1 cellular context compared by ENCODE assay signal in the genomic region with DNA sequence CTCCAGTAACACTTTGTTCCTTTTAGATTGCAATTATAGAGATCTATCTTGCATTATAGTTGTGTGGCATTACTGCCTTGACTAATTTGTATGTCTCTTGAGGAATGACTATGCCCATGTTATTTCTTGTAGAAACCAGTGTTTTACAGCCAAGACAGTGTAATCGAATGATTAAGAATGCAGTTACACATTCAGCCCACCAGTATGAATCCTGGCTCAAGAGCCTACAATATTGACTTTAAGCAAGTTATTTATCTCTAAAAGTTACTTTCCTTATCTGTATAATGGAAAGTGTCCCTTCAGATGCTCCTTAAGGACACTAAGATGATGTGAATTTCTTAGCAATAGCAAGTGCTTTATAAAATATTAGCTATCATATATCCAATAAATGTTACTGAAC.
TF ChIP-seq lines count a peak whose summit lies in the region.

No MANE protein-coding gene starts in this region.

TF ChIP-seq in K562, 482 proteins besides CTCF, POLR2A, EP300 and RAD21:
- TF ChIP-seq, protein P1, sequence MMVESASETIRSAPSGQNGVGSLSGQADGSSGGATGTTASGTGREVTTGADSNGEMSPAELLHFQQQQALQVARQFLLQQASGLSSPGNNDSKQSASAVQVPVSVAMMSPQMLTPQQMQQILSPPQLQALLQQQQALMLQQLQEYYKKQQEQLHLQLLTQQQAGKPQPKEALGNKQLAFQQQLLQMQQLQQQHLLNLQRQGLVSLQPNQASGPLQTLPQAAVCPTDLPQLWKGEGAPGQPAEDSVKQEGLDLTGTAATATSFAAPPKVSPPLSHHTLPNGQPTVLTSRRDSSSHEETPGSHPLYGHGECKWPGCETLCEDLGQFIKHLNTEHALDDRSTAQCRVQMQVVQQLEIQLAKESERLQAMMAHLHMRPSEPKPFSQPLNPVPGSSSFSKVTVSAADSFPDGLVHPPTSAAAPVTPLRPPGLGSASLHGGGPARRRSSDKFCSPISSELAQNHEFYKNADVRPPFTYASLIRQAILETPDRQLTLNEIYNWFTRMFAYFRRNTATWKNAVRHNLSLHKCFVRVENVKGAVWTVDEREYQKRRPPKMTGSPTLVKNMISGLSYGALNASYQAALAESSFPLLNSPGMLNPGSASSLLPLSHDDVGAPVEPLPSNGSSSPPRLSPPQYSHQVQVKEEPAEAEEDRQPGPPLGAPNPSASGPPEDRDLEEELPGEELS (CRISPR knock-in tag; IDR thresholded peaks at IDR 0.05; ENCODE audit: borderline replicate concordance) = no peak
- TF ChIP-seq, protein P2, sequence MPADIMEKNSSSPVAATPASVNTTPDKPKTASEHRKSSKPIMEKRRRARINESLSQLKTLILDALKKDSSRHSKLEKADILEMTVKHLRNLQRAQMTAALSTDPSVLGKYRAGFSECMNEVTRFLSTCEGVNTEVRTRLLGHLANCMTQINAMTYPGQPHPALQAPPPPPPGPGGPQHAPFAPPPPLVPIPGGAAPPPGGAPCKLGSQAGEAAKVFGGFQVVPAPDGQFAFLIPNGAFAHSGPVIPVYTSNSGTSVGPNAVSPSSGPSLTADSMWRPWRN (IDR thresholded peaks at IDR 0.05; ENCODE audit: low read depth) = no peak
- TF ChIP-seq ZNF707 (CRISPR knock-in tag; conservative IDR thresholded peaks at IDR 0.05) (no peak), NCOA4 (IDR thresholded peaks at IDR 0.05; ENCODE audit: partially characterized antibody) (no peak), GABPA (tag; conservative IDR thresholded peaks at IDR 0.05; ENCODE audit: low read depth) (no peak), ZNF668 (CRISPR knock-in tag; IDR thresholded peaks at IDR 0.05) (no peak), ARNT (IDR thresholded peaks at IDR 0.05) (no peak)
- TF ChIP-seq, protein P3, sequence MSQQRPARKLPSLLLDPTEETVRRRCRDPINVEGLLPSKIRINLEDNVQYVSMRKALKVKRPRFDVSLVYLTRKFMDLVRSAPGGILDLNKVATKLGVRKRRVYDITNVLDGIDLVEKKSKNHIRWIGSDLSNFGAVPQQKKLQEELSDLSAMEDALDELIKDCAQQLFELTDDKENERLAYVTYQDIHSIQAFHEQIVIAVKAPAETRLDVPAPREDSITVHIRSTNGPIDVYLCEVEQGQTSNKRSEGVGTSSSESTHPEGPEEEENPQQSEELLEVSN (IDR thresholded peaks at IDR 0.05; ENCODE audit: borderline replicate concordance in 1 of 2, extremely low read depth in 1 of 2, insufficient read depth in 1 of 2, insufficient read length in 1 of 2, low read depth in 1 of 2, low read length in 1 of 2, poor library complexity in 1 of 2, severe bottlenecking in 1 of 2) = no peak
